Comparison of ENCODE assay signal across 8 cellular contexts in genomic region chr6:32970413-32971244, GRCh38. TPM values are rescaled to one million over a fixed set of nuclear protein-coding genes. Genes with fewer than 3 reads are reported as not detected.
DNase-seq lines count a peak whose midpoint lies in the region; ATAC-seq and TF ChIP-seq lines count a peak whose summit lies in the region.

No MANE protein-coding gene starts in this region.

- H3K4me3 Mint-ChIP-seq in Calu3 (ENCODE audit: low read depth, unreplicated experiment) = peak overlapping the region; percentile 77

- H3K9me3 Mint-ChIP-seq in Calu3 (ENCODE audit: low read depth, unreplicated experiment) = no peaks in the 10 kb centered on the region

- H3K9me3 ChIP-seq in RWPE2 (ENCODE audit: severe bottlenecking) = no peaks in the 10 kb centered on the region
- no peaks in the 10 kb centered on the region for H3K9me3 ChIP-seq in neuron (ENCODE audit: low read length)
- no peaks in the 10 kb centered on the region for H3K9me3 ChIP-seq in subcutaneous abdominal adipose tissue (ENCODE audit: control insufficient read depth in 5 of 5, low read length in 5 of 5)

- no peak overlapping the region for H2AFZ ChIP-seq in neuron (ENCODE audit: low read depth, low read length)

- H3K27me3 ChIP-seq in RWPE2 (ENCODE audit: insufficient read depth, poor library complexity, severe bottlenecking) = no peaks in the 10 kb centered on the region
- H3K27me3 ChIP-seq in neuron (ENCODE audit: insufficient read depth, low read length) = no peaks in the 10 kb centered on the region
- peaks cover 0 to 2% (median 0%) of the 10 kb centered on the region in 5 donors for H3K27me3 ChIP-seq in subcutaneous abdominal adipose tissue (ENCODE audit: control insufficient read depth in 5 of 5, insufficient read depth in 4 of 5, low read length in 5 of 5)

- intact Hi-C loops in Calu3 (cut with micrococcal nuclease; ENCODE audit: unreplicated experiment) = no loop called here

- H3K4me1 ChIP-seq in RWPE2 (ENCODE audit: insufficient read depth, poor library complexity, severe bottlenecking) (no peaks in the 10 kb centered on the region), neuron (ENCODE audit: insufficient read depth, low read length) (peaks cover 22% of the 10 kb centered on the region), subcutaneous abdominal adipose tissue (ENCODE audit: control insufficient read depth in 5 of 5, insufficient read depth in 5 of 5, low read length in 5 of 5) (peaks cover 18 to 64% (median 54%) of the 10 kb centered on the region in 5 donors)

- peak overlapping the region; percentile 85 for H3K27ac Mint-ChIP-seq in Calu3 (ENCODE audit: unreplicated experiment)

- H3K27ac ChIP-seq in RWPE2 (ENCODE audit: poor library complexity, severe bottlenecking) = peak overlapping the region; percentile 99
- peak overlapping the region; percentile 100 for H3K27ac ChIP-seq in subcutaneous abdominal adipose tissue (ENCODE audit: low read depth, low read length)

- TF ChIP-seq CTCF in Calu3 (IDR thresholded peaks at IDR 0.05; ENCODE audit: unreplicated experiment) (no peak), RWPE2 (IDR thresholded peaks at IDR 0.05; ENCODE audit: poor library complexity, severe bottlenecking) (no peak)

- H3K27me3 Mint-ChIP-seq in Calu3 (ENCODE audit: unreplicated experiment) = no peaks in the 10 kb centered on the region

- H3K36me3 Mint-ChIP-seq in Calu3 (ENCODE audit: insufficient read depth, unreplicated experiment) = peaks cover 90% of the 10 kb centered on the region

- ATAC-seq in RWPE2 (ENCODE audit: low read depth) (0 out of 3 replicates have a peak, but pooled peaks have one; percentile 1), GM19395 (IDR thresholded peaks at IDR 0.05; ENCODE audit: unreplicated experiment) (no peak)

- CTCF ChIA-PET in Calu3 (lab: Charles Lee) = interaction anchor here (0.7 to 11.8 kb wide), 7 partner anchors 14 to 132 kb away, joined by 3 to 143 read pairs (median 14); partner anchors contain the start of genes HLA-DMA, PSMB9, TAP1 and TAP2

- H3K9ac ChIP-seq in subcutaneous abdominal adipose tissue (ENCODE audit: low read length in 5 of 5) = peak overlapping the region; percentile 99 to 100 (median 99)

- peaks cover 49% of the 10 kb centered on the region for H3K36me3 ChIP-seq in RWPE2 (ENCODE audit: low read depth)
- peaks cover 32% of the 10 kb centered on the region for H3K36me3 ChIP-seq in neuron (ENCODE audit: insufficient read depth, low read length)
- H3K36me3 ChIP-seq in subcutaneous abdominal adipose tissue (ENCODE audit: control insufficient read depth in 5 of 5, insufficient read depth in 5 of 5, low read length in 5 of 5) = peaks cover 4 to 27% (median 19%) of the 10 kb centered on the region in 5 donors

- BruUV-seq in Calu3 (replicated peaks; lab: Mats Ljungman, UMichigan) = no TSS peak

- H3K4me3 ChIP-seq in Jurkat, Clone E6-1 (ENCODE audit: low read length) = peak overlapping the region; percentile 95
- H3K4me3 ChIP-seq in RWPE2 (ENCODE audit: severe bottlenecking) (peak overlapping the region; percentile 54), neuron (ENCODE audit: low read length) (peak overlapping the region; percentile 74), subcutaneous abdominal adipose tissue (ENCODE audit: low read depth in 1 of 5, low read length in 5 of 5) (peak overlapping the region; percentile 97 to 99 (median 99))

- H3K4me1 Mint-ChIP-seq in Calu3 (ENCODE audit: low read depth, unreplicated experiment) = peaks cover 33% of the 10 kb centered on the region

- DNase-seq in Calu3 (peak; percentile 93), RWPE2 (ENCODE audit: low spot score) (peak; percentile 81), foreskin melanocyte (peak; percentile 71)
- DNase-seq in Jurkat, Clone E6-1 (ENCODE audit: low read depth, low spot score) = peak; percentile 78
- peak; percentile 61 to 73 (median 64) for DNase-seq in activated naive CD4-positive, alpha-beta T cell (lab: John Stamatoyannopoulos, UW)

RNA-seq across cellular contexts. Expression of gene BRD2, which starts 2.2 kb away (rescaled TPM):
- total RNA-seq in Calu3 (2022) = 351 and 356 TPM in 2 replicates
- 232 TPM for polyA plus RNA-seq in Jurkat, Clone E6-1 (2012; ENCODE audit: insufficient read depth, insufficient read length)

RNA-seq across cellular contexts. Expression of gene HLA-DMA, which starts 17.7 kb away (rescaled TPM):
- 98.0 and 104 TPM in 2 replicates for total RNA-seq in Calu3 (2022)
- polyA plus RNA-seq in Jurkat, Clone E6-1 (2012; ENCODE audit: insufficient read depth, insufficient read length) = 7.5 TPM

RNA-seq across cellular contexts. Expression of gene HLA-DMB, which starts 29.8 kb away (rescaled TPM):
- total RNA-seq in Calu3 (2022) = 32.4 and 35.9 TPM in 2 replicates
- not detected for polyA plus RNA-seq in Jurkat, Clone E6-1 (2012; ENCODE audit: insufficient read depth, insufficient read length)

RNA-seq across cellular contexts. Expression of gene HLA-DOA, which starts 38.8 kb away (rescaled TPM):
- 1.7 and 4.1 TPM in 2 replicates for total RNA-seq in Calu3 (2022)
- polyA plus RNA-seq in Jurkat, Clone E6-1 (2012; ENCODE audit: insufficient read depth, insufficient read length) = 3.3 TPM
